ENCODE assay signal across 30 cellular contexts in the genomic region with DNA sequence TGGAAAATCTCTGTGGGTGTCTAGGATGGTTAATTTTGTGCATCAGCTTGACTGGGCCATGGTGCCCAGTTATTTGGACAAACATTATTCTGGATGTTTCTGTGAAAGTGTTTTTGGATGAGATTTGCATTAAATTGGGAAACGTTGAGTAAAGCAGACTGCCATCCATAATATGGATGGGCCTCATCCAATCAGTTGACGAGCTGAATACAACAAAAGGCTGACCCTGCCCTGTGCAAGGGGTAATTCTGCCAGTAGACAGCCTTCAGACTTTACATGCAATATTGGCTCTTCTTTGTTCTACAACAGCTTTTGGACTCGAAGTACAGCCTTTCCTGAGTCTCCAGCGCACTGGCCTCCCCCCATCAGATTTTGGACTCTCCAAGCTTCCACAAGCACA.
"Had no signal": no experiment of that assay in that cellular context is flagged by ENCODE, and none has a peak within 500 bp of the region (broad histone marks: within the 10 kb centered on the region; RNA-seq: fewer than 3 reads in every experiment).

No MANE protein-coding gene starts in this region.

- H3K27ac Mint-ChIP-seq: mesothelial cell of epicardium; natural killer cell treated with Interleukin-12 subunit alpha and Interleukin-12 subunit beta and Interleukin-15 and Interleukin-18, amount 100 ng/mL, for 72 hours; stimulated activated effector memory CD8-positive, alpha-beta T cell treated with anti-CD3 and anti-CD28 coated beads, Interleukin-12 subunit alpha, Interleukin-12 subunit beta, amount 100 ng/mL, for 72 hours had no signal

- H3K27me3 ChIP-seq: gastroesophageal sphincter, heart right ventricle, left lung, sigmoid colon, tibial nerve, upper lobe of right lung, uterus had no signal

- H3K4me1 ChIP-seq: psoas muscle, uterus had no signal

- ATAC-seq: foreskin keratinocyte; gastroesophageal sphincter; heart right ventricle; left cardiac atrium; left lung; mucosa of descending colon; natural killer cell treated with Interleukin-12 subunit alpha and Interleukin-12 subunit beta and Interleukin-15 and Interleukin-18, amount 100 ng/mL, for 72 hours; psoas muscle; right cardiac atrium; stimulated activated effector memory CD8-positive, alpha-beta T cell treated with anti-CD3 and anti-CD28 coated beads, Interleukin-12 subunit alpha, Interleukin-12 subunit beta, amount 100 ng/mL, for 72 hours; stimulated activated naive CD8-positive, alpha-beta T cell treated with anti-CD3 and anti-CD28 coated beads, Interleukin-15, Interleukin-2, amounts not matched to agents 100 U/mL and 50 U/mL, for 24 hours; upper lobe of right lung had no signal

- H3K36me3 ChIP-seq: esophagus muscularis mucosa, gastroesophageal sphincter, heart right ventricle, left lung, sigmoid colon, thoracic aorta, tibial nerve, upper lobe of right lung, uterus had no signal

- H3K9me3 Mint-ChIP-seq: mesothelial cell of epicardium; naive B cell; natural killer cell treated with Interleukin-12 subunit alpha and Interleukin-12 subunit beta and Interleukin-15 and Interleukin-18, amount 100 ng/mL, for 72 hours; stimulated activated effector memory CD8-positive, alpha-beta T cell treated with anti-CD3 and anti-CD28 coated beads, Interleukin-12 subunit alpha, Interleukin-12 subunit beta, amount 100 ng/mL, for 72 hours had no signal

- DNase-seq: dermis blood vessel endothelial cell; effector memory CD4-positive, alpha-beta T cell; foreskin keratinocyte; heart right ventricle; hippocampal formation; left cardiac atrium; left lung; mesenchymal stem cell; mucosa of descending colon; naive B cell; nucleus accumbens; psoas muscle; sigmoid colon; stimulated activated CD4-positive, alpha-beta T cell treated with anti-CD3 and anti-CD28 coated beads, Interleukin-2, amount 100 ng/mL, for 24 hours; stimulated activated CD4-positive, alpha-beta T cell treated with anti-CD3 and anti-CD28 coated beads, Interleukin-4, amount 100 ng/mL, for 24 hours; stimulated activated naive CD8-positive, alpha-beta T cell treated with anti-CD3 and anti-CD28 coated beads, Interleukin-15, Interleukin-2, amounts not matched to agents 100 U/mL and 50 U/mL, for 24 hours; substantia nigra; upper lobe of right lung; uterus had no signal

- H3K9me3 ChIP-seq: esophagus muscularis mucosa, gastroesophageal sphincter, heart right ventricle, left lung, mucosa of descending colon, psoas muscle, sigmoid colon, thoracic aorta, tibial nerve, upper lobe of right lung, uterus had no signal

- FAIRE-seq: endothelial cell of umbilical vein, islet of Langerhans had no signal

- H3K27ac ChIP-seq: coronary artery, esophagus muscularis mucosa, foreskin keratinocyte, gastroesophageal sphincter, heart right ventricle, left lung, psoas muscle, sigmoid colon, thoracic aorta, tibial nerve, upper lobe of right lung, uterus had no signal

- H3K36me3 Mint-ChIP-seq: mesothelial cell of epicardium; naive B cell; natural killer cell treated with Interleukin-12 subunit alpha and Interleukin-12 subunit beta and Interleukin-15 and Interleukin-18, amount 100 ng/mL, for 72 hours had no signal

- H3K4me3 ChIP-seq: coronary artery, gastroesophageal sphincter, left lung, mucosa of descending colon, sigmoid colon, tibial nerve, upper lobe of right lung, uterus had no signal

- H3K4me3 Mint-ChIP-seq: natural killer cell treated with Interleukin-12 subunit alpha and Interleukin-12 subunit beta and Interleukin-15 and Interleukin-18, amount 100 ng/mL, for 72 hours; stimulated activated effector memory CD8-positive, alpha-beta T cell treated with anti-CD3 and anti-CD28 coated beads, Interleukin-12 subunit alpha, Interleukin-12 subunit beta, amount 100 ng/mL, for 72 hours had no signal
